In genomic region chr20:46179811-46180326, GRCh38 we compare ENCODE assay signal across 21 cellular contexts.
"Had no signal": no experiment of that assay in that cellular context is flagged by ENCODE, and none has a peak within 500 bp of the region (broad histone marks: within the 10 kb centered on the region; RNA-seq: fewer than 3 reads in every experiment).

No MANE protein-coding gene starts in this region.

- H3K9me3 Mint-ChIP-seq: natural killer cell treated with Interleukin-12 subunit alpha and Interleukin-12 subunit beta and Interleukin-15 and Interleukin-18, amount 100 ng/mL, for 72 hours; WTC11 had no signal

- H3K4me3 Mint-ChIP-seq: activated CD8-positive, alpha-beta T cell treated with anti-CD3 and anti-CD28 coated beads, Interleukin-2, amount 10 ng/mL, durations not matched to agents 7 days and 5 days; activated naive CD8-positive, alpha-beta T cell; natural killer cell treated with Interleukin-12 subunit alpha and Interleukin-12 subunit beta and Interleukin-15 and Interleukin-18, amount 100 ng/mL, for 72 hours; T-helper 17 cell; WTC11 had no signal

- H3K4me1 Mint-ChIP-seq: WTC11 had no signal

- H3K4me3 ChIP-seq: body of pancreas, esophagus squamous epithelium, skin epidermis, transverse colon had no signal

- H3K9me3 ChIP-seq: body of pancreas, esophagus squamous epithelium, transverse colon had no signal

- H3K36me3 ChIP-seq: esophagus squamous epithelium, transverse colon had no signal

- ATAC-seq: activated CD8-positive, alpha-beta T cell treated with anti-CD3 and anti-CD28 coated beads, Interleukin-2, amount 10 ng/mL, durations not matched to agents 7 days and 5 days; body of pancreas; natural killer cell treated with Interleukin-12 subunit alpha and Interleukin-12 subunit beta and Interleukin-15 and Interleukin-18, amount 100 ng/mL, for 72 hours; T-helper 17 cell; WTC11 had no signal

- H3K27ac ChIP-seq: body of pancreas, esophagus squamous epithelium, skin epidermis, transverse colon had no signal

- H3K27ac Mint-ChIP-seq: activated CD8-positive, alpha-beta T cell treated with anti-CD3 and anti-CD28 coated beads, Interleukin-2, amount 10 ng/mL, durations not matched to agents 7 days and 5 days; activated naive CD8-positive, alpha-beta T cell; natural killer cell treated with Interleukin-12 subunit alpha and Interleukin-12 subunit beta and Interleukin-15 and Interleukin-18, amount 100 ng/mL, for 72 hours; T-helper 17 cell; WTC11 had no signal

- H3K4me1 ChIP-seq: transverse colon had no signal

- H3K36me3 Mint-ChIP-seq: activated naive CD8-positive, alpha-beta T cell; natural killer cell treated with Interleukin-12 subunit alpha and Interleukin-12 subunit beta and Interleukin-15 and Interleukin-18, amount 100 ng/mL, for 72 hours; WTC11 had no signal

- DNase-seq: activated CD4-positive, alpha-beta T cell treated with anti-CD3 and anti-CD28 coated beads for 4 hours; activated CD8-positive, alpha-beta memory T cell treated with anti-CD3 and anti-CD28 coated beads, Interleukin-2, amount 50 U/mL, for 4 hours; activated CD8-positive, alpha-beta T cell treated with anti-CD3 and anti-CD28 coated beads, Interleukin-2, amount 10 ng/mL, durations not matched to agents 7 days and 5 days; activated effector memory CD4-positive, alpha-beta T cell treated with anti-CD3 and anti-CD28 coated beads, Interleukin-2, amount 50 U/mL, for 16 hours; activated T-cell treated with anti-CD3 and anti-CD28 coated beads, Interleukin-2, amount 50 U/mL, for 48 hours; amniotic stem cell; central memory CD4-positive, alpha-beta T cell; effector CD8-positive, alpha-beta T cell; esophagus squamous epithelium; hypothalamus; kidney; occipital lobe; stimulated activated CD4-positive, alpha-beta T cell treated with anti-CD3 and anti-CD28 coated beads, Interleukin-4, amount 100 ng/mL, for 24 hours; stimulated activated naive CD4-positive, alpha-beta T cell treated with Interleukin-2 at 50 U/mL for 16 hours; T-helper 17 cell; transverse colon had no signal
